Comparison of ENCODE assay signal across 30 cellular contexts in genomic region chr10:47065903-47066302, GRCh38.
"Had no signal": no experiment of that assay in that cellular context is flagged by ENCODE, and none has a peak within 500 bp of the region (broad histone marks: within the 10 kb centered on the region; RNA-seq: fewer than 3 reads in every experiment).

No MANE protein-coding gene starts in this region.

- H3K4me3 Mint-ChIP-seq: activated B cell treated with CpG ODN at 0.5 μM for 24 hours; activated CD4-positive, alpha-beta memory T cell treated with anti-CD3 and anti-CD28 coated beads, Interleukin-2, amount 10 ng/mL, durations not matched to agents 7 days and 5 days; activated CD8-positive, alpha-beta memory T cell treated with anti-CD3 and anti-CD28 coated beads, Interleukin-2, amount 10 ng/mL, durations not matched to agents 7 days and 5 days; activated naive CD4-positive, alpha-beta T cell treated with anti-CD3 and anti-CD28 coated beads, Interleukin-2, amount 50 U/mL, for 24 hours had no signal

- ATAC-seq: activated CD8-positive, alpha-beta memory T cell treated with anti-CD3 and anti-CD28 coated beads, Interleukin-2, amount 10 ng/mL, durations not matched to agents 7 days and 5 days; body of pancreas had no signal

- H3K36me3 ChIP-seq: adrenal gland, breast epithelium, MG63 had no signal

- H3K27ac Mint-ChIP-seq: activated B cell treated with CpG ODN at 0.5 μM for 24 hours; activated CD4-positive, alpha-beta memory T cell treated with anti-CD3 and anti-CD28 coated beads, Interleukin-2, amount 10 ng/mL, durations not matched to agents 7 days and 5 days; activated CD8-positive, alpha-beta memory T cell treated with anti-CD3 and anti-CD28 coated beads, Interleukin-2, amount 10 ng/mL, durations not matched to agents 7 days and 5 days; activated naive CD4-positive, alpha-beta T cell treated with anti-CD3 and anti-CD28 coated beads, Interleukin-2, amount 50 U/mL, for 24 hours; activated T-helper 2 cell treated with anti-CD3 and anti-CD28 coated beads, Interferon-gamma antibody, Interleukin-2, Interleukin-4, amounts not matched to agents 10 μg/mL and 5 μg/mL and 100 μg/mL, durations not matched to agents 14 hours and 24 hours and 36 hours had no signal

- H3K4me3 ChIP-seq: adrenal gland, body of pancreas, breast epithelium, MG63 had no signal

- H3K27ac ChIP-seq: adrenal gland, body of pancreas, breast epithelium, VCaP had no signal

- H3K9me3 Mint-ChIP-seq: activated B cell treated with CpG ODN at 0.5 μM for 24 hours; activated CD4-positive, alpha-beta memory T cell treated with anti-CD3 and anti-CD28 coated beads, Interleukin-2, amount 10 ng/mL, durations not matched to agents 7 days and 5 days; activated naive CD4-positive, alpha-beta T cell treated with anti-CD3 and anti-CD28 coated beads, Interleukin-2, amount 50 U/mL, for 24 hours; activated T-helper 2 cell treated with anti-CD3 and anti-CD28 coated beads, Interferon-gamma antibody, Interleukin-2, Interleukin-4, amounts not matched to agents 10 μg/mL and 5 μg/mL and 100 μg/mL, durations not matched to agents 14 hours and 24 hours and 36 hours had no signal

- H3K9me3 ChIP-seq: adrenal gland, body of pancreas, breast epithelium, MG63 had no signal

- H3K4me1 ChIP-seq: adrenal gland, body of pancreas, breast epithelium had no signal

- H3K27me3 ChIP-seq: body of pancreas, breast epithelium, MG63 had no signal

- DNase-seq: activated B cell treated with CpG ODN at 0.5 μM for 24 hours; activated CD4-positive, alpha-beta memory T cell treated with anti-CD3 and anti-CD28 coated beads, Interleukin-2, amount 10 ng/mL, durations not matched to agents 7 days and 5 days; activated CD4-positive, alpha-beta T cell treated with anti-CD3 and anti-CD28 coated beads for 48 hours; activated CD4-positive, CD25-positive, alpha-beta regulatory T cell treated with anti-CD3 and anti-CD28 coated beads, Interleukin-2, amount 50 U/mL, for 72 hours; activated CD8-positive, alpha-beta memory T cell treated with anti-CD3 and anti-CD28 coated beads for 24 hours; activated CD8-positive, alpha-beta memory T cell treated with anti-CD3 and anti-CD28 coated beads, Interleukin-2, amount 10 ng/mL, durations not matched to agents 7 days and 5 days; activated CD8-positive, alpha-beta memory T cell treated with anti-CD3 and anti-CD28 coated beads, Interleukin-2, amount 50 U/mL, for 48 hours; activated gamma-delta T cell; activated naive CD4-positive, alpha-beta T cell treated with Interleukin-2 at 50 U/mL for 16 hours; body of pancreas; Kasumi-1; KG1; MG63; NCI-H1048; NCI-H1105 treated with DMSO at 0.1 percent for 48 hours; NCI-H1436 treated with DMSO at 0.1 percent for 48 hours; NCI-H1694 treated with DMSO at 0.1 percent for 48 hours; NCI-H2029; NCI-H345; NCI-H524 treated with DMSO at 0.1 percent for 48 hours; Right ventricle myocardium superior; SW 1271; T-helper 1 cell; T-helper 2 cell; T-helper 9 cell had no signal

- H3K27me3 Mint-ChIP-seq: activated B cell treated with CpG ODN at 0.5 μM for 24 hours; activated CD4-positive, alpha-beta memory T cell treated with anti-CD3 and anti-CD28 coated beads, Interleukin-2, amount 10 ng/mL, durations not matched to agents 7 days and 5 days; activated naive CD4-positive, alpha-beta T cell treated with anti-CD3 and anti-CD28 coated beads, Interleukin-2, amount 50 U/mL, for 24 hours had no signal

- H3K4me1 Mint-ChIP-seq: activated B cell treated with CpG ODN at 0.5 μM for 24 hours; activated CD4-positive, alpha-beta memory T cell treated with anti-CD3 and anti-CD28 coated beads, Interleukin-2, amount 10 ng/mL, durations not matched to agents 7 days and 5 days; activated CD8-positive, alpha-beta memory T cell treated with anti-CD3 and anti-CD28 coated beads, Interleukin-2, amount 10 ng/mL, durations not matched to agents 7 days and 5 days; activated naive CD4-positive, alpha-beta T cell treated with anti-CD3 and anti-CD28 coated beads, Interleukin-2, amount 50 U/mL, for 24 hours had no signal

- H3K36me3 Mint-ChIP-seq: activated CD8-positive, alpha-beta memory T cell treated with anti-CD3 and anti-CD28 coated beads, Interleukin-2, amount 10 ng/mL, durations not matched to agents 7 days and 5 days; activated naive CD4-positive, alpha-beta T cell treated with anti-CD3 and anti-CD28 coated beads, Interleukin-2, amount 50 U/mL, for 24 hours had no signal
